In the genomic region with DNA sequence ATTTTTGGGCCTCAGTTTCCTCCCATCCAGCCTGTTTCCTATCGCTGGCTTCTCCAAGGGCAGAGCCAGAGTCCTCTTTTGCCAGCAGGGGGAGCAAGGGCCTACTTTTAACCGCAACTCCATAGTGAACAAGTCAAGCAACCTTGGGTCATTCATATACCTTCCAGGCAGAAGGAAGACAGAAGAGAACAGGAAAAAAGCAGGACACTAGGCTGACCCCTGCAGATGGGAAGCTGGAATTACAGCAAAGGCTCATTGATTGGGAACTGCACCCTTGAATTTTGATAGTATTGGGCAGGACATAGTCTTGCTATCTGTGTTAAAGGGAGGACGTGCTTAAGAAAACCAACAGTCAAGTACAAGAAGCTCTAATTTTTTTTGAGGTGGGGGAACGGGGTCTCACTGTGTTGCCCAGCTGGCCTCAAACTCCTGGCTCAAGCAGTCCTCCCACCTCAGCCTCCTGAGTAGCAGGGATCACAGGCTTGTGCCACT, we compare ENCODE assay signal across 8 cellular contexts.
DNase-seq lines count a peak whose midpoint lies in the region; ATAC-seq and TF ChIP-seq lines count a peak whose summit lies in the region.

No MANE protein-coding gene starts in this region.

- peaks cover 82% of the 10 kb centered on the region for H3K36me3 ChIP-seq in brain microvascular endothelial cell (replicated peaks)

- in situ Hi-C loops in brain microvascular endothelial cell (cut with HindIII; ENCODE audit: low pct_ligation_motif_present, low sequenced_read_pairs), result loop anchor here (25.0 kb wide), 1 partner anchor 154 kb away; no protein-coding TSS in a partner anchor

- no peaks in the 10 kb centered on the region for H3K27me3 ChIP-seq in brain microvascular endothelial cell (replicated peaks)

- peak; percentile 98 for TF ChIP-seq CTCF in brain microvascular endothelial cell (IDR thresholded peaks at IDR 0.05; ENCODE audit: low read depth, low read length, missing control alignments)

- DNase-seq in SIG-M5 treated with dmso at 0.1 percent for 504 hours (lab: John Stamatoyannopoulos, UW; ENCODE audit: unreplicated experiment) (peak; percentile 81), SIG-M5 (lab: John Stamatoyannopoulos, UW) (no peak), NCI-H2081 treated with DMSO at 0.1 percent for 48 hours (lab: John Stamatoyannopoulos, UW) (peak; percentile 11), T1000 (lab: John Stamatoyannopoulos, UW) (peak; percentile 57), brain microvascular endothelial cell (peak; percentile 82), islet precursor cell (peak; percentile 95)
- peak; percentile 58 to 64 for DNase-seq in stimulated activated CD4-positive, alpha-beta T cell treated with anti-CD3 and anti-CD28 coated beads, Interleukin-2, amount 100 ng/mL, for 24 hours

- H3K4me3 ChIP-seq in brain microvascular endothelial cell (ENCODE audit: low read depth, low read length), result peak overlapping the region; percentile 48

- H3K27ac ChIP-seq in brain microvascular endothelial cell, result peak overlapping the region; percentile 15

- ATAC-seq in HG03196 (IDR thresholded peaks at IDR 0.05; ENCODE audit: unreplicated experiment), result no peak
